8 cellular contexts compared by ENCODE assay signal in the genomic region with DNA sequence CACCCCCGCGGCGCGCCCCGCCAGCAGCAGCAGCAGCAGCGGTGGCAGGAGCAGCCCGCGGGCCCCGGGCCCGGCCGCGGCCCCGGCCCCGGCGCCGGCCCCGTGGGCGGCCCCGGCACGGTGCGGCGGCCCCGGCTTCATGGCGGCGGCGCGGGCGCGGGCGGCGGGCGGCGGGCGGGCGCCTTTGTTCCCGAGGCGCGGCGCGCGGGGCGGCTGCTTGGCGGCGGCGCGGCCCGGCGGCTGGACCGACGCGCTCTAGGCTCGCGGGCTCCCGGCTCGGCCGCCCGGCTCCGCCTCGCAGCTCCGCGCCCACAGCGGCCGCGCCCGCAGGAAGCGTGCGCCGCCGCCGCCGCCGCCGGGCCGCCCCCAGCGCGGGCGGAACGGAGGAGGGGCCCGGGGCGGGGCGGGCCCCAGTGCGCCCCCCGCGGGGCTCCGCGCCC. TPM values are rescaled to one million over a fixed set of nuclear protein-coding genes. Genes with fewer than 3 reads are reported as not detected.
DNase-seq lines count a peak whose midpoint lies in the region; ATAC-seq, FAIRE-seq and TF ChIP-seq lines count a peak whose summit lies in the region.

A gene with protein sequence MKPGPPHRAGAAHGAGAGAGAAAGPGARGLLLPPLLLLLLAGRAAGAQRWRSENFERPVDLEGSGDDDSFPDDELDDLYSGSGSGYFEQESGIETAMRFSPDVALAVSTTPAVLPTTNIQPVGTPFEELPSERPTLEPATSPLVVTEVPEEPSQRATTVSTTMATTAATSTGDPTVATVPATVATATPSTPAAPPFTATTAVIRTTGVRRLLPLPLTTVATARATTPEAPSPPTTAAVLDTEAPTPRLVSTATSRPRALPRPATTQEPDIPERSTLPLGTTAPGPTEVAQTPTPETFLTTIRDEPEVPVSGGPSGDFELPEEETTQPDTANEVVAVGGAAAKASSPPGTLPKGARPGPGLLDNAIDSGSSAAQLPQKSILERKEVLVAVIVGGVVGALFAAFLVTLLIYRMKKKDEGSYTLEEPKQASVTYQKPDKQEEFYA (minus strand): TSS at position 313 of the 440 bp plus-strand sequence. CDS start 172 bp downstream, at position 141.

- H3K36me3 Mint-ChIP-seq in IgD-negative memory B cell, result peaks cover 1% of the 10 kb centered on the region
- no peaks in the 10 kb centered on the region for H3K36me3 Mint-ChIP-seq in immature natural killer cell

- H3K27ac Mint-ChIP-seq in IgD-negative memory B cell, result peak within 1 kb of the TSS; percentile 27 to 76 (median 62)
- H3K27ac Mint-ChIP-seq in immature natural killer cell, result peak within 1 kb of the TSS in 2 of 6 donors; percentile 46 to 65

- H3K4me1 ChIP-seq in K562 (replicated peaks in 1 of 2; ENCODE audit: control insufficient read depth in 2 of 2, insufficient read depth in 2 of 2, low read length in 2 of 2), result peaks cover 23 to 54% of the 10 kb centered on the region in 2 experiments
- H3K4me1 ChIP-seq in spleen, result peaks cover 10 to 91% (median 60%) of the 10 kb centered on the region in 6 donors

- peaks cover 19% of the 10 kb centered on the region for H3K79me2 ChIP-seq in K562 (ENCODE audit: control insufficient read depth, insufficient read depth, low read length)

- intact Hi-C loops in K562 (cut with micrococcal nuclease), result no loop called here
- intact Hi-C loops in spleen (cut with DNase I; ENCODE audit: low total_unique reads), result no loop called here

- H3K4me3 ChIP-seq in K562, result peak within 1 kb of the TSS; percentile 47
- H3K4me3 ChIP-seq in spleen, result peak within 1 kb of the TSS; percentile 27 to 70 (median 40)

- H3K27ac ChIP-seq in K562 (ENCODE audit: extremely low read depth, low read depth, low read length) (peak within 1 kb of the TSS; percentile 52), spleen (peak within 1 kb of the TSS in 7 of 8 donors; percentile 44 to 84 (median 76))

- POLR2A ChIA-PET in K562 (lab: Yijun Ruan, JAX), result interaction anchor here (1.0 to 1.6 kb wide), 2 partner anchors 125 to 180 kb away, joined by 3 to 4 read pairs; no protein-coding TSS in a partner anchor

- peak within 1 kb of the TSS; percentile 78 to 94 (median 84) for H3K4me3 Mint-ChIP-seq in IgD-negative memory B cell
- peak within 1 kb of the TSS; percentile 75 to 86 (median 83) for H3K4me3 Mint-ChIP-seq in immature natural killer cell

- H3K9ac ChIP-seq in K562 (ENCODE audit: insufficient read depth in 1 of 2, low read depth in 2 of 2, low read length in 2 of 2), result peak within 1 kb of the TSS; percentile 54 to 92; a peak in 3 of 4 replicates

- in situ Hi-C loops in K562 (cut with MboI), result no loop called here

- H3K27me3 Mint-ChIP-seq in IgD-negative memory B cell (peaks cover 36% of the 10 kb centered on the region), immature natural killer cell (ENCODE audit: low read depth in 3 of 3) (peaks cover 10 to 29% (median 21%) of the 10 kb centered on the region in 3 donors)

- FAIRE-seq in K562 (lab: Jason Lieb, UNC), result no peak

- H2AFZ ChIP-seq in K562 (ENCODE audit: low read depth, low read length), result peak within 1 kb of the TSS; percentile 80

- H4K20me1 ChIP-seq in K562 (replicated peaks; ENCODE audit: control insufficient read depth, insufficient read depth, low read length), result peaks cover 15% of the 10 kb centered on the region

- no peak for TF ChIP-seq RAD21 in K562 (CRISPR knock-in tag; conservative IDR thresholded peaks at IDR 0.05 in 1 of 2, IDR thresholded peaks at IDR 0.05 in 1 of 2)

- no peak for TF ChIP-seq EP300 in K562 (IDR thresholded peaks at IDR 0.05; ENCODE audit: low read length)

- peak; percentile 52 for DNase-seq in CD1c-positive myeloid dendritic cell (ENCODE audit: extremely low spot score)
- DNase-seq in K562 (ENCODE audit: extremely low read depth in 1 of 4, low spot score in 3 of 4), result peak; percentile 66 to 87 (median 80)
- peak in 1 of 3 donors; percentile 23 for DNase-seq in immature natural killer cell
- peak; percentile 77 for DNase-seq in spleen
- DNase-seq in HuH-7 (ENCODE audit: low spot score), result no peak

- H3K4me2 ChIP-seq in K562 (ENCODE audit: insufficient read depth, low read length), result peak within 1 kb of the TSS; percentile 70

- 1% methylated on average over 15 of the region's 86 CpGs for WGBS in K562 (ENCODE audit: insufficient coverage, low coverage, missing lambda C conversion rate)
- 0 to 1% (median 0%) methylated on average over 7 to 83 of the region's 86 CpGs; no CpG with 5 or more reads in 1 of the 5 donors for WGBS in spleen, 5 donors

- no TSS peak for BruUV-seq in K562 (replicated peaks; lab: Mats Ljungman, UMichigan)

- TF ChIP-seq CTCF in K562 (IDR thresholded peaks at IDR 0.05 in 2 of 3, conservative IDR thresholded peaks at IDR 0.05 in 1 of 3; ENCODE audit: insufficient read depth in 2 of 3, low read depth in 1 of 3, low read length in 3 of 3) (no peak), spleen (IDR thresholded peaks at IDR 0.05 in 8 of 11, conservative IDR thresholded peaks at IDR 0.05 in 3 of 11) (no peak)

- CTCF ChIA-PET in K562 (lab: Yijun Ruan, JAX; ENCODE audit: low intra/inter-chr PET ratio), result interaction anchor here (4.7 to 4.8 kb wide), 2 partner anchors 106 to 126 kb away, joined by 90 to 109 read pairs; no protein-coding TSS in a partner anchor

- no peaks in the 10 kb centered on the region for H3K9me1 ChIP-seq in K562 (ENCODE audit: control insufficient read depth, insufficient read depth, low read length)

- H3K27me3 ChIP-seq in K562 (ENCODE audit: control insufficient read depth in 2 of 2, insufficient read depth in 2 of 2, low read length in 2 of 2), result no peaks in the 10 kb centered on the region
- peaks cover 0 to 43% (median 14%) of the 10 kb centered on the region in 7 donors for H3K27me3 ChIP-seq in spleen (replicated peaks in 1 of 7)

- H3K4me1 Mint-ChIP-seq in IgD-negative memory B cell (peaks cover 13 to 21% (median 14%) of the 10 kb centered on the region in 3 donors), immature natural killer cell (peaks cover 15 to 16% of the 10 kb centered on the region in 2 donors)

- H3K36me3 ChIP-seq in K562 (ENCODE audit: control insufficient read depth, insufficient read depth, low read length) (no peaks in the 10 kb centered on the region), spleen (no peaks in the 10 kb centered on the region)

- no peaks in the 10 kb centered on the region for H3K9me3 ChIP-seq in K562 (replicated peaks; ENCODE audit: control insufficient read depth, insufficient read depth, low read depth, low read length)
- H3K9me3 ChIP-seq in spleen, result no peaks in the 10 kb centered on the region

- TF ChIP-seq POLR2A in K562 (conservative IDR thresholded peaks at IDR 0.05) (no peak), spleen (IDR thresholded peaks at IDR 0.05) (no peak)

- peak; percentile 72 for ATAC-seq in K562
- ATAC-seq in HG02610 (IDR thresholded peaks at IDR 0.05; ENCODE audit: unreplicated experiment), result no peak
- no peak for ATAC-seq in HG03025 (IDR thresholded peaks at IDR 0.05; ENCODE audit: low FRiP score, unreplicated experiment)

- H3K9me3 Mint-ChIP-seq in IgD-negative memory B cell (no peaks in the 10 kb centered on the region), immature natural killer cell (peaks cover 0 to 3% (median 0%) of the 10 kb centered on the region in 6 donors)

TF ChIP-seq in K562, 482 proteins besides CTCF, POLR2A, EP300 and RAD21 (continues in another document):
- peak; percentile 46; the same call in 1 of the 2 replicates for TF ChIP-seq CXXC5 (CRISPR knock-in tag; IDR thresholded peaks at IDR 0.05)
- no peak for TF ChIP-seq C11orf30 (IDR thresholded peaks at IDR 0.05; ENCODE audit: low read depth)
- TF ChIP-seq BDP1 (IDR thresholded peaks at IDR 0.05; ENCODE audit: insufficient read depth, insufficient read length), result no peak
- TF ChIP-seq, protein P1, sequence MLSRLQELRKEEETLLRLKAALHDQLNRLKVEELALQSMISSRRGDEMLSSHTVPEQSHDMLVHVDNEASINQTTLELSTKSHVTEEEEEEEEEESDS (CRISPR knock-in tag; IDR thresholded peaks at IDR 0.05), result no peak
- TF ChIP-seq HNRNPK (IDR thresholded peaks at IDR 0.05; ENCODE audit: low read depth, low read length, poor library complexity, severe bottlenecking), result no peak
- no peak for TF ChIP-seq ATF1 (CRISPR knock-in tag; IDR thresholded peaks at IDR 0.05)
- no peak for TF ChIP-seq ATF1 (tag; IDR thresholded peaks at IDR 0.05)
- TF ChIP-seq SRF (CRISPR knock-in tag; IDR thresholded peaks at IDR 0.05), result no peak
- TF ChIP-seq HNRNPLL (IDR thresholded peaks at IDR 0.05; ENCODE audit: low read depth, low read length, poor library complexity, severe bottlenecking), result peak; percentile 50
- TF ChIP-seq GABPA (tag; conservative IDR thresholded peaks at IDR 0.05; ENCODE audit: low read depth), result no peak
- TF ChIP-seq PRMT5 (CRISPR knock-in tag; IDR thresholded peaks at IDR 0.05), result no peak
- no peak for TF ChIP-seq ZNF668 (CRISPR knock-in tag; IDR thresholded peaks at IDR 0.05)
- TF ChIP-seq PHF8 (IDR thresholded peaks at IDR 0.05; ENCODE audit: borderline replicate concordance, low read length), result 0 out of 2 replicates have a peak, but pooled peaks have one; percentile 22
- TF ChIP-seq CTBP1 (IDR thresholded peaks at IDR 0.05; ENCODE audit: borderline replicate concordance), result no peak

RNA-seq across cellular contexts. Expression of the gene that starts here (rescaled TPM):
- polyA plus RNA-seq in IgD-negative memory B cell (not detected), K562 (2011; rRNA removed) (6.5 and 8.9 TPM in 2 replicates), K562 (2014; fragmentation: Illumina TruSeq; extraction: Trizol) (30.5 and 39.3 TPM in 2 replicates), K562 (2014; fragmentation: Nextera tagmentation; extraction: Ambion mirVana) (under 1 TPM; 0.38 to 0.56 TPM), K562 (2014; rRNA removed) (20.4 and 24.5 TPM in 2 replicates), immature natural killer cell (not detected), spleen (10 to 100 TPM in 2 of 3 donors, 1 to 10 TPM in 1; 8.0 to 43.5 (median 14.5) TPM)
- total RNA-seq in K562 (2011; cell fraction: chromatin; rRNA removed; ENCODE audit: low replicate concordance), result 13.1 and 24.6 TPM in 2 replicates
- total RNA-seq in K562 (2011; cell fraction: nucleolus; rRNA removed), result 24.0 and 32.2 TPM in 2 replicates
- total RNA-seq in K562 (2011; cell fraction: nucleoplasm; rRNA removed), result 29.8 and 31.2 TPM in 2 replicates
- total RNA-seq in K562 (2014; rRNA removed) (12.1 and 20.7 TPM in 2 replicates), K562 (2014; rRNA removed; fragmentation: Illumina TruSeq; extraction: Trizol) (8.6 and 9.0 TPM in 2 replicates), K562 (2015; rRNA removed; fragmentation: Illumina TruSeq; extraction: Trizol) (17.6 and 18.3 TPM in 2 replicates), K562 (2021) (39.4 and 44.1 TPM in 2 replicates), spleen (100 to 1,000 TPM; 134 to 347 (median 175) TPM)
- 8.4 and 12.2 TPM in 2 replicates for polyA plus RNA-seq in K562 (2011; cell fraction: cytosol; rRNA removed)
- polyA plus RNA-seq in K562 (2011; cell fraction: nucleus; rRNA removed), result 15.0 and 19.6 TPM in 2 replicates
- polyA plus RNA-seq in K562 (2012), result 39.4 and 99.6 TPM in 2 replicates
- 4.6 and 6.4 TPM in 2 replicates for polyA minus RNA-seq in K562 (2011; rRNA and poly(A)+ RNA removed)
- polyA minus RNA-seq in K562 (2011; cell fraction: cytosol; rRNA and poly(A)+ RNA removed), result 12.1 and 19.4 TPM in 2 replicates
- polyA minus RNA-seq in K562 (2011; cell fraction: nucleus; rRNA and poly(A)+ RNA removed), result 3.4 and 3.8 TPM in 2 replicates
